17 cellular contexts compared by ENCODE assay signal in genomic region chr20:13035399-13036173, GRCh38. TPM values are rescaled to one million over a fixed set of nuclear protein-coding genes. Genes with fewer than 3 reads are reported as not detected.
DNase-seq lines count a peak whose midpoint lies in the region; ATAC-seq, FAIRE-seq and TF ChIP-seq lines count a peak whose summit lies in the region.
"Had no signal": no experiment of that assay in that cellular context is flagged by ENCODE, and none has a peak within 500 bp of the region (broad histone marks: within the 10 kb centered on the region; RNA-seq: fewer than 3 reads in every experiment).

No MANE protein-coding gene starts in this region.

- TF ChIP-seq CTCF in pancreas (IDR thresholded peaks at IDR 0.05) (no peak), neural progenitor cell (IDR thresholded peaks at IDR 0.05) (no peak)

- no peak overlapping the region for H3K27ac Mint-ChIP-seq in neural progenitor cell
- H3K27ac Mint-ChIP-seq: CD4-positive, CD25-positive, alpha-beta regulatory T cell; GM23338; IgD-negative memory B cell had no signal

- ATAC-seq in pancreas, result peak; percentile 70 to 84 (median 72)
- ATAC-seq: GM23338 had no signal

- DNase-seq in NCI-H1417 (lab: John Stamatoyannopoulos, UW), result peak in 2 of 3 experiments; percentile 20 to 68
- no peak for DNase-seq in NCI-H1417 treated with DMSO at 0.1 percent for 48 hours (lab: John Stamatoyannopoulos, UW)
- DNase-seq in epithelial cell of prostate (ENCODE audit: low read depth, low spot score), result no peak
- DNase-seq in pancreas, result no peak
- DNase-seq in neural progenitor cell (ENCODE audit: low spot score), result no peak
- no peak for DNase-seq in SIG-M5 treated with dmso at 0.1 percent for 504 hours (lab: John Stamatoyannopoulos, UW; ENCODE audit: unreplicated experiment)
- no peak for DNase-seq in activated gamma-delta T cell treated with Interleukin-2 at 50 U/mL for 16 hours
- DNase-seq: AML-193; CD4-positive, CD25-positive, alpha-beta regulatory T cell; DMS53; GF-D8; H7 had no signal

- no peaks in the 10 kb centered on the region for H4K20me1 ChIP-seq in neural progenitor cell (ENCODE audit: low read depth)
- H4K20me1 ChIP-seq: BLaER1 treated with 17β-estradiol and CSF1 and Interleukin-3, amounts not matched to agents 10 nM and 100 nM had no signal

- H3K36me3 ChIP-seq in pancreas (no peaks in the 10 kb centered on the region), neural progenitor cell (no peaks in the 10 kb centered on the region)
- H3K36me3 ChIP-seq: BLaER1 treated with 17β-estradiol and CSF1 and Interleukin-3, amounts not matched to agents 10 nM and 100 nM had no signal

- H3K9ac ChIP-seq in neural progenitor cell, result no peak overlapping the region
- H3K9ac ChIP-seq: BLaER1 treated with 17β-estradiol and CSF1 and Interleukin-3, amounts not matched to agents 10 nM and 100 nM had no signal

- H3K9me3 Mint-ChIP-seq in neural progenitor cell, result no peaks in the 10 kb centered on the region
- H3K9me3 Mint-ChIP-seq: GM23338, IgD-negative memory B cell had no signal

- no peaks in the 10 kb centered on the region for H3K36me3 Mint-ChIP-seq in neural progenitor cell
- H3K36me3 Mint-ChIP-seq: CD4-positive, CD25-positive, alpha-beta regulatory T cell; IgD-negative memory B cell had no signal

- intact Hi-C loops in pancreas (cut with DNase I), result no loop called here

- H3K4me2 ChIP-seq in neural progenitor cell, result no peak overlapping the region
- H3K4me2 ChIP-seq: GM23338 had no signal

- H3K9me3 ChIP-seq in pancreas, result no peaks in the 10 kb centered on the region
- no peaks in the 10 kb centered on the region for H3K9me3 ChIP-seq in neural progenitor cell (ENCODE audit: low read depth)

- no peak for FAIRE-seq in pancreas (lab: Jason Lieb, UNC)

- H3K27me3 ChIP-seq in pancreas (no peaks in the 10 kb centered on the region), neural progenitor cell (peaks cover 12% of the 10 kb centered on the region)
- H3K27me3 ChIP-seq: BLaER1 treated with 17β-estradiol and CSF1 and Interleukin-3, amounts not matched to agents 10 nM and 100 nM had no signal

- H3K4me3 ChIP-seq in pancreas (no peak overlapping the region), neural progenitor cell (no peak overlapping the region)
- H3K4me3 ChIP-seq: BLaER1 treated with 17β-estradiol and CSF1 and Interleukin-3, amounts not matched to agents 10 nM and 100 nM; GM23338 had no signal

- WGBS in pancreas, 2 donors, result 12 to 13% methylated on average over 2 of the region's 2 CpGs

- no peak overlapping the region for H2AFZ ChIP-seq in neural progenitor cell (replicated peaks)
- H2AFZ ChIP-seq: GM23338 had no signal

- no peaks in the 10 kb centered on the region for H3K27me3 Mint-ChIP-seq in neural progenitor cell (ENCODE audit: insufficient read depth, low read depth)
- H3K27me3 Mint-ChIP-seq: CD4-positive, CD25-positive, alpha-beta regulatory T cell; IgD-negative memory B cell had no signal

- H3K4me1 Mint-ChIP-seq in neural progenitor cell, result peaks cover 3% of the 10 kb centered on the region
- H3K4me1 Mint-ChIP-seq: CD4-positive, CD25-positive, alpha-beta regulatory T cell; GM23338 had no signal

- H3F3A ChIP-seq in neural progenitor cell (ENCODE audit: low read depth), result no peaks in the 10 kb centered on the region

- H3K4me1 ChIP-seq in pancreas (peaks cover 7 to 10% (median 9%) of the 10 kb centered on the region in 3 donors), neural progenitor cell (no peaks in the 10 kb centered on the region)

- H3K79me2 ChIP-seq in neural progenitor cell (ENCODE audit: low read depth), result no peaks in the 10 kb centered on the region

- H3K4me3 Mint-ChIP-seq in neural progenitor cell, result no peak overlapping the region
- H3K4me3 Mint-ChIP-seq: CD4-positive, CD25-positive, alpha-beta regulatory T cell; GM23338; IgD-negative memory B cell had no signal

- peak overlapping the region; percentile 43 for H3K27ac ChIP-seq in epithelial cell of prostate
- H3K27ac ChIP-seq in pancreas, result no peak overlapping the region
- no peak overlapping the region for H3K27ac ChIP-seq in neural progenitor cell
- H3K27ac ChIP-seq: 22Rv1; BLaER1 treated with 17β-estradiol and CSF1 and Interleukin-3, amounts not matched to agents 10 nM and 100 nM; HL-60 had no signal

RNA-seq across cellular contexts. Expression of gene SPTLC3, which starts 26.8 kb away (rescaled TPM):
- total RNA-seq in pancreas (1 to 10 TPM; 2.6 to 9.3 (median 5.5) TPM), neural progenitor cell (ENCODE audit: low replicate concordance) (2.3 and 4.2 TPM in 2 replicates)
- 1 to 10 TPM; 1.5 TPM for polyA plus RNA-seq in pancreas
- polyA plus RNA-seq: IgD-negative memory B cell had no signal

Comparison
In these comparisons a context has a peak if more than half of its experiments do, and no peak if none do; other contexts are left out.
1. DNase-seq: peak in NCI-H1417 (2 of 3); none in NCI-H1417 treated with DMSO at 0.1 percent for 48 hours (single experiment), epithelial cell of prostate (single experiment), pancreas (0 of 6), neural progenitor cell (single experiment), SIG-M5 treated with dmso at 0.1 percent for 504 hours (single experiment) and activated gamma-delta T cell treated with Interleukin-2 at 50 U/mL for 16 hours (single experiment).